Comparison of ENCODE assay signal across 19 cellular contexts in the genomic region with DNA sequence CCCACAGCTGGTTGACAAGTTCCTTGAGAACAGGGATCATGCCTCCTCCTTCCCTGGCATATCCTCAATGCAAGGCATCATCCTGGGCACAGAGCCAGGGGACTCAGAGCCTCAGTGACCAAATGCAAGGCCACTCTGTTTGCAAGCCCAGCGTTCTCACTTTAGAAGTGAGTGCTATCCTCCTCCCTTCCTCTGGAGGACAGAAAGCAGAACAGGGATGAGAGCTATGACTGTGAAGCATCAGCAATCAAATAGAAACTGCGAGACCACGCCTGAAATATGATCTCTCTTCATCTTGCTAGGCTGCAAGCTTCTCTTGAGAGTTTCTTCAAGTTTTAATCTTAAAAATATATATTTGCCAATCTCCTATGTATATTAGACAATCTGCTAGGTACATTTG.
DNase-seq lines count a peak whose midpoint lies in the region; ATAC-seq, FAIRE-seq and TF ChIP-seq lines count a peak whose summit lies in the region.
"Had no signal": no experiment of that assay in that cellular context is flagged by ENCODE, and none has a peak within 500 bp of the region (broad histone marks: within the 10 kb centered on the region; RNA-seq: fewer than 3 reads in every experiment).

No MANE protein-coding gene starts in this region.

- H3K36me3 ChIP-seq in adrenal gland (replicated peaks in 1 of 2) (no peaks in the 10 kb centered on the region), heart right ventricle (no peaks in the 10 kb centered on the region)
- no peaks in the 10 kb centered on the region for H3K36me3 ChIP-seq in effector memory CD4-positive, alpha-beta T cell (ENCODE audit: control insufficient read depth, insufficient read depth, low read length)
- H3K36me3 ChIP-seq: neural progenitor cell had no signal

- FAIRE-seq in RCC 7860 (lab: Jason Lieb, UNC), result no peak

- H3K9me3 ChIP-seq in adrenal gland (replicated peaks in 1 of 3), result no peaks in the 10 kb centered on the region
- no peaks in the 10 kb centered on the region for H3K9me3 ChIP-seq in effector memory CD4-positive, alpha-beta T cell (ENCODE audit: control insufficient read depth, low read length)
- H3K9me3 ChIP-seq in heart right ventricle, result peaks cover 0 to 5% (median 0%) of the 10 kb centered on the region in 11 donors

- peak; percentile 0 for DNase-seq in NCI-H2029 (lab: John Stamatoyannopoulos, UW)
- peak in 5 of 7 donors; percentile 20 to 48 (median 27) for DNase-seq in adrenal gland
- DNase-seq in effector memory CD4-positive, alpha-beta T cell, result no peak
- DNase-seq in COLO829 (ENCODE audit: low spot score), result no peak
- DNase-seq in heart right ventricle, result no peak
- no peak for DNase-seq in RCC 7860 (ENCODE audit: low spot score)
- DNase-seq: CD8-positive, alpha-beta memory T cell; dermis blood vessel endothelial cell; DND-41; GOT3; midbrain; NCI-H2227 treated with DMSO at 0.1 percent for 48 hours; stimulated activated CD8-positive, alpha-beta memory T cell treated with anti-CD3 and anti-CD28 coated beads, Interleukin-4, amount 100 ng/mL, for 48 hours; substantia nigra had no signal

- intact Hi-C loops in adrenal gland (cut with DNase I), result no loop called here
- intact Hi-C loops in heart right ventricle (cut with DNase I), result no loop called here

- H3K27ac ChIP-seq in adrenal gland (no peak overlapping the region), heart right ventricle (no peak overlapping the region)
- H3K27ac ChIP-seq in effector memory CD4-positive, alpha-beta T cell (ENCODE audit: insufficient read depth, low read length, poor library complexity, severe bottlenecking), result no peak overlapping the region
- H3K27ac ChIP-seq: neural progenitor cell, SK-N-MC had no signal

- H3K4me3 ChIP-seq in adrenal gland (no peak overlapping the region), heart right ventricle (no peak overlapping the region)
- no peak overlapping the region for H3K4me3 ChIP-seq in effector memory CD4-positive, alpha-beta T cell (ENCODE audit: insufficient read depth, low read depth, low read length, poor library complexity, severe bottlenecking)
- H3K4me3 ChIP-seq: neural progenitor cell, SK-N-MC, smooth muscle cell had no signal

- H3K4me1 ChIP-seq in adrenal gland (replicated peaks in 1 of 2) (no peaks in the 10 kb centered on the region), heart right ventricle (no peaks in the 10 kb centered on the region)
- H3K4me1 ChIP-seq in effector memory CD4-positive, alpha-beta T cell (ENCODE audit: control insufficient read depth, insufficient read depth, low read length, poor library complexity, severe bottlenecking), result no peaks in the 10 kb centered on the region
- H3K4me1 ChIP-seq: neural progenitor cell had no signal

- no peaks in the 10 kb centered on the region for H3K27me3 ChIP-seq in adrenal gland
- no peaks in the 10 kb centered on the region for H3K27me3 ChIP-seq in effector memory CD4-positive, alpha-beta T cell (replicated peaks; ENCODE audit: control insufficient read depth, insufficient read depth, low read length, poor library complexity, severe bottlenecking)
- peaks cover 0 to 5% (median 0%) of the 10 kb centered on the region in 7 donors for H3K27me3 ChIP-seq in heart right ventricle
- H3K27me3 ChIP-seq: neural progenitor cell had no signal

- no peak for TF ChIP-seq POLR2A in adrenal gland (IDR thresholded peaks at IDR 0.05)

- TF ChIP-seq CTCF in adrenal gland (IDR thresholded peaks at IDR 0.05) (no peak), heart right ventricle (IDR thresholded peaks at IDR 0.05) (no peak)

- 47 to 74% (median 55%) methylated on average over 3 of the region's 3 CpGs for WGBS in adrenal gland, 4 donors
- 69 to 73% methylated on average over 3 of the region's 3 CpGs for WGBS in heart right ventricle, 2 donors

- ATAC-seq in GM18519 (IDR thresholded peaks at IDR 0.05; ENCODE audit: low FRiP score, unreplicated experiment) (peak; percentile 46), GM21619 (IDR thresholded peaks at IDR 0.05; ENCODE audit: unreplicated experiment) (peak; percentile 68), heart right ventricle (no peak)

Comparison
In these comparisons a context has a peak if more than half of its experiments do, and no peak if none do; other contexts are left out.
1. ATAC-seq: peak in GM18519 (single experiment) and GM21619 (single experiment); none in heart right ventricle (0 of 8).
2. DNase-seq: peak in NCI-H2029 (single experiment) and adrenal gland (5 of 7); none in effector memory CD4-positive, alpha-beta T cell (0 of 3), COLO829 (single experiment), heart right ventricle (0 of 2) and RCC 7860 (single experiment).